8 cellular contexts compared by ENCODE assay signal in genomic region chr10:100913470-100913865, GRCh38. TPM values are rescaled to one million over a fixed set of nuclear protein-coding genes. Genes with fewer than 3 reads are reported as not detected.
DNase-seq lines count a peak whose midpoint lies in the region; ATAC-seq, FAIRE-seq and TF ChIP-seq lines count a peak whose summit lies in the region.

No MANE protein-coding gene starts in this region.

- H3K4me3 ChIP-seq in HepG2 (replicated peaks in 1 of 3; ENCODE audit: insufficient read depth in 1 of 3, low read depth in 2 of 3, low read length in 3 of 3): peak overlapping the region; percentile 77 to 96 (median 92)
- H3K4me3 ChIP-seq in tibial artery: peak overlapping the region; percentile 84 to 100

- intact Hi-C loops in HepG2 (cut with micrococcal nuclease; ENCODE audit: unreplicated experiment) (no loop called here), tibial artery (cut with DNase I; ENCODE audit: low total_unique reads) (no loop called here)

- 3 to 7% (median 6%) methylated on average over 10 of the region's 10 CpGs for WGBS in adipose tissue, 3 donors
- 2% methylated on average over 10 of the region's 10 CpGs for WGBS in HepG2 (ENCODE audit: low lambda C conversion rate)

- no peaks in the 10 kb centered on the region for H3K27me3 Mint-ChIP-seq in activated T-cell treated with anti-CD3 and anti-CD28 coated beads, Interleukin-2, amount 50 U/mL, for 24 hours

- POLR2A ChIA-PET in HepG2 (lab: Yijun Ruan, JAX): interaction anchor here (0.6 to 3.1 kb wide), 14 partner anchors 10 to 85 kb away, joined by 3 to 34 read pairs (median 4); partner anchors contain the start of genes MRPL43 and TWNK

- H4K20me1 ChIP-seq in HepG2 (ENCODE audit: insufficient read depth, low read length): peaks cover 11% of the 10 kb centered on the region; the same call in 1 of the 2 replicates

- no TSS peak for BruUV-seq in HepG2 (replicated peaks; lab: Mats Ljungman, UMichigan)

- H2AFZ ChIP-seq in HepG2 (ENCODE audit: low read length): no peak overlapping the region

- peak overlapping the region; percentile 86 for H3K4me2 ChIP-seq in HepG2 (ENCODE audit: low read depth, low read length)

- no peaks in the 10 kb centered on the region for H3K27me3 ChIP-seq in HepG2 (ENCODE audit: control insufficient read depth in 1 of 2, insufficient read depth in 2 of 2, low read length in 2 of 2)
- no peaks in the 10 kb centered on the region for H3K27me3 ChIP-seq in tibial artery

- TF ChIP-seq POLR2A in HepG2 (IDR thresholded peaks at IDR 0.05; ENCODE audit: insufficient read depth in 1 of 2, low read depth in 2 of 2, low read length in 2 of 2): no peak

- FAIRE-seq in HepG2 (lab: Jason Lieb, UNC): no peak

- H3K4me1 Mint-ChIP-seq in activated T-cell treated with anti-CD3 and anti-CD28 coated beads, Interleukin-2, amount 50 U/mL, for 24 hours (ENCODE audit: low read depth): peaks cover 54% of the 10 kb centered on the region

- H3K36me3 ChIP-seq in HepG2 (replicated peaks in 1 of 2; ENCODE audit: control insufficient read depth in 1 of 2, insufficient read depth in 2 of 2, low read length in 2 of 2) (peaks cover 9 to 12% of the 10 kb centered on the region in 2 experiments; a peak in 4 of 5 replicates), tibial artery (peaks cover 16 to 24% (median 20%) of the 10 kb centered on the region in 3 donors)

- H3K36me3 Mint-ChIP-seq in activated T-cell treated with anti-CD3 and anti-CD28 coated beads, Interleukin-2, amount 50 U/mL, for 24 hours (ENCODE audit: low read depth): peaks cover 45% of the 10 kb centered on the region

- TF ChIP-seq RAD21 in HepG2 (CRISPR knock-in tag; IDR thresholded peaks at IDR 0.05): no peak

- H3K27ac Mint-ChIP-seq in activated T-cell treated with anti-CD3 and anti-CD28 coated beads, Interleukin-2, amount 50 U/mL, for 24 hours: peak overlapping the region; percentile 99

- no peak for DNase-seq in activated T-cell treated with anti-CD3 and anti-CD28 coated beads, Interleukin-2, amount 50 U/mL, for 24 hours
- DNase-seq in activated T-cell treated with anti-CD3 and anti-CD28 coated beads for 4 hours (no peak), HepG2 (ENCODE audit: low spot score) (no peak), tibial artery (no peak), 8988T (no peak), HUDEP-2 (lab: John Stamatoyannopoulos, UW; ENCODE audit: unreplicated experiment in 76 of 76) (no peak), NCI-H2227 (lab: John Stamatoyannopoulos, UW; ENCODE audit: unreplicated experiment) (no peak)

- H3K4me3 Mint-ChIP-seq in activated T-cell treated with anti-CD3 and anti-CD28 coated beads, Interleukin-2, amount 50 U/mL, for 24 hours: peak overlapping the region; percentile 99

- peaks cover 30% of the 10 kb centered on the region for H3K79me2 ChIP-seq in HepG2 (ENCODE audit: insufficient read depth, low read length)

- CTCF ChIA-PET in HepG2 (lab: Yijun Ruan, JAX; ENCODE audit: low intra/inter-chr PET ratio, low total read pairs): no interaction called here

- H3K9ac ChIP-seq in HepG2 (ENCODE audit: insufficient read depth, low read depth, low read length): peak overlapping the region; percentile 87

- TF ChIP-seq CTCF in HepG2 (CRISPR knock-in tag; IDR thresholded peaks at IDR 0.05): no peak
- no peak for TF ChIP-seq CTCF in tibial artery (IDR thresholded peaks at IDR 0.05)

- in situ Hi-C loops in HepG2 (cut with HindIII; ENCODE audit: extremely low pct_ligation_motif_present, low pct_unique_long_range_greater_than_20kb): no loop called here

- H3K27ac ChIP-seq in adipose tissue (ENCODE audit: low read depth, low read length): peak overlapping the region; percentile 95
- peak overlapping the region; percentile 85 for H3K27ac ChIP-seq in HepG2 (ENCODE audit: extremely low read length, insufficient read depth, low read length)
- H3K27ac ChIP-seq in tibial artery: peak overlapping the region; percentile 94 to 96

- H3K4me1 ChIP-seq in HepG2 (ENCODE audit: insufficient read depth, low read length) (peaks cover 61% of the 10 kb centered on the region), tibial artery (peaks cover 0 to 30% (median 12%) of the 10 kb centered on the region in 4 donors)

- no peaks in the 10 kb centered on the region for H3K9me3 Mint-ChIP-seq in activated T-cell treated with anti-CD3 and anti-CD28 coated beads, Interleukin-2, amount 50 U/mL, for 24 hours

- no peak for ATAC-seq in HepG2

- H3K9me3 ChIP-seq in HepG2 (ENCODE audit: low read length) (no peaks in the 10 kb centered on the region), tibial artery (no peaks in the 10 kb centered on the region)

- TF ChIP-seq EP300 in HepG2 (IDR thresholded peaks at IDR 0.05; ENCODE audit: low read depth in 2 of 2, low read length in 2 of 2): no peak
- no peak for TF ChIP-seq EP300 in HepG2 (CRISPR knock-in tag; IDR thresholded peaks at IDR 0.05; ENCODE audit: borderline replicate concordance)

TF ChIP-seq in HepG2, 621 proteins besides CTCF, POLR2A, EP300 and RAD21 (continues in another document):
- TF ChIP-seq CC2D1A (CRISPR knock-in tag; IDR thresholded peaks at IDR 0.05): no peak
- TF ChIP-seq DNMT3B (CRISPR knock-in tag; conservative IDR thresholded peaks at IDR 0.05): no peak
- peak; percentile 12; the same call in 1 of the 2 replicates for TF ChIP-seq HNF1B (CRISPR knock-in tag; IDR thresholded peaks at IDR 0.05)
- 0 out of 2 replicates have a peak, but pooled peaks have one; percentile 5 for TF ChIP-seq ZKSCAN8 (CRISPR knock-in tag; IDR thresholded peaks at IDR 0.05; ENCODE audit: borderline replicate concordance)
- TF ChIP-seq CREB1 (IDR thresholded peaks at IDR 0.05): 0 out of 2 replicates have a peak, but pooled peaks have one; percentile 4
- no peak for TF ChIP-seq CREB1 (CRISPR knock-in tag; IDR thresholded peaks at IDR 0.05)

RNA-seq across cellular contexts. Expression of gene SLF2, which starts 0.7 kb away (rescaled TPM):
- 1 to 10 TPM; 4.8 to 8.7 (median 6.1) TPM for polyA plus RNA-seq in adipose tissue
- 48.1 and 59.8 TPM in 2 replicates for total RNA-seq in HepG2 (2016; rRNA removed; fragmentation: Illumina TruSeq; extraction: Trizol)
- 35.7 and 39.2 TPM in 2 replicates for total RNA-seq in HepG2 (2016; cell fraction: cytosol; rRNA removed; fragmentation: Illumina TruSeq; extraction: Trizol; ENCODE audit: low read depth)
- total RNA-seq in HepG2 (2016; cell fraction: insoluble cytoplasmic fraction; rRNA removed; fragmentation: Illumina TruSeq; extraction: Trizol): 48.7 and 55.8 TPM in 2 replicates
- 37.2 and 42.1 TPM in 2 replicates for total RNA-seq in HepG2 (2016; cell fraction: membrane; rRNA removed; fragmentation: Illumina TruSeq; extraction: Trizol)
- 58.3 and 64.6 TPM in 2 replicates for total RNA-seq in HepG2 (2016; cell fraction: nucleus; rRNA removed; fragmentation: Illumina TruSeq; extraction: Trizol)
- 12.2 and 12.6 TPM in 2 replicates for polyA plus RNA-seq in HepG2 (2011; rRNA removed)
- polyA plus RNA-seq in HepG2 (2011; cell fraction: cytosol; rRNA removed): 5.8 and 6.0 TPM in 2 replicates
- polyA plus RNA-seq in HepG2 (2011; cell fraction: nucleus; rRNA removed): 18.9 and 23.2 TPM in 2 replicates
- polyA plus RNA-seq in HepG2 (2012): 15.3 and 20.8 TPM in 2 replicates
- 3.5 and 4.7 TPM in 2 replicates for polyA plus RNA-seq in HepG2 (2016; cell fraction: cytosol; fragmentation: Illumina TruSeq; extraction: Trizol; ENCODE audit: low read depth)
- polyA plus RNA-seq in HepG2 (2016; cell fraction: insoluble cytoplasmic fraction; fragmentation: Illumina TruSeq; extraction: Trizol; ENCODE audit: low read depth): 30.2 and 31.7 TPM in 2 replicates
- polyA plus RNA-seq in HepG2 (2016; cell fraction: membrane; fragmentation: Illumina TruSeq; extraction: Trizol; ENCODE audit: low read depth): 7.6 and 8.6 TPM in 2 replicates
- 55.6 and 64.3 TPM in 2 replicates for polyA plus RNA-seq in HepG2 (2016; cell fraction: nucleus; fragmentation: Illumina TruSeq; extraction: Trizol; ENCODE audit: insufficient read depth, low read depth)
- polyA minus RNA-seq in HepG2 (2011; rRNA and poly(A)+ RNA removed; ENCODE audit: low replicate concordance): 9.0 and 14.8 TPM in 2 replicates
- polyA minus RNA-seq in HepG2 (2011; cell fraction: cytosol; rRNA and poly(A)+ RNA removed): 15.4 and 17.1 TPM in 2 replicates
- 88.7 and 96.8 TPM in 2 replicates for polyA minus RNA-seq in HepG2 (2011; cell fraction: nucleus; rRNA and poly(A)+ RNA removed)

RNA-seq across cellular contexts. Expression of gene SEMA4G, which starts 55.8 kb away (rescaled TPM):
- polyA plus RNA-seq in adipose tissue (10 to 100 TPM in 1 of 3 donors, 1 to 10 TPM in 2; 1.6 to 10.0 (median 2.3) TPM), HepG2 (2011; rRNA removed) (207 and 236 TPM in 2 replicates)
- 42.9 and 46.2 TPM in 2 replicates for total RNA-seq in HepG2 (2016; rRNA removed; fragmentation: Illumina TruSeq; extraction: Trizol)
- total RNA-seq in HepG2 (2016; cell fraction: cytosol; rRNA removed; fragmentation: Illumina TruSeq; extraction: Trizol; ENCODE audit: low read depth): 16.2 and 18.7 TPM in 2 replicates
- 33.8 and 43.7 TPM in 2 replicates for total RNA-seq in HepG2 (2016; cell fraction: insoluble cytoplasmic fraction; rRNA removed; fragmentation: Illumina TruSeq; extraction: Trizol)
- 46.0 and 52.4 TPM in 2 replicates for total RNA-seq in HepG2 (2016; cell fraction: membrane; rRNA removed; fragmentation: Illumina TruSeq; extraction: Trizol)
- 54.5 and 68.3 TPM in 2 replicates for total RNA-seq in HepG2 (2016; cell fraction: nucleus; rRNA removed; fragmentation: Illumina TruSeq; extraction: Trizol)
- polyA plus RNA-seq in HepG2 (2011; cell fraction: cytosol; rRNA removed): 169 and 172 TPM in 2 replicates
- 405 and 408 TPM in 2 replicates for polyA plus RNA-seq in HepG2 (2011; cell fraction: nucleus; rRNA removed)
- polyA plus RNA-seq in HepG2 (2012): 154 and 177 TPM in 2 replicates
- 29.3 and 33.1 TPM in 2 replicates for polyA plus RNA-seq in HepG2 (2016; cell fraction: cytosol; fragmentation: Illumina TruSeq; extraction: Trizol; ENCODE audit: low read depth)
- 87.9 and 114 TPM in 2 replicates for polyA plus RNA-seq in HepG2 (2016; cell fraction: insoluble cytoplasmic fraction; fragmentation: Illumina TruSeq; extraction: Trizol; ENCODE audit: low read depth)
- polyA plus RNA-seq in HepG2 (2016; cell fraction: membrane; fragmentation: Illumina TruSeq; extraction: Trizol; ENCODE audit: low read depth): 97.4 TPM in 2 replicates
- 269 and 299 TPM in 2 replicates for polyA plus RNA-seq in HepG2 (2016; cell fraction: nucleus; fragmentation: Illumina TruSeq; extraction: Trizol; ENCODE audit: insufficient read depth, low read depth)
- polyA minus RNA-seq in HepG2 (2011; rRNA and poly(A)+ RNA removed; ENCODE audit: low replicate concordance): 0.84 and 364 TPM in 2 replicates
- polyA minus RNA-seq in HepG2 (2011; cell fraction: cytosol; rRNA and poly(A)+ RNA removed): 105 and 111 TPM in 2 replicates
- 100 and 101 TPM in 2 replicates for polyA minus RNA-seq in HepG2 (2011; cell fraction: nucleus; rRNA and poly(A)+ RNA removed)
